ENCODE assay signal across 26 cellular contexts in genomic region chr11:79506734-79507344, GRCh38.
"Had no signal": no experiment of that assay in that cellular context is flagged by ENCODE, and none has a peak within 500 bp of the region (broad histone marks: within the 10 kb centered on the region; RNA-seq: fewer than 3 reads in every experiment).

No MANE protein-coding gene starts in this region.

- H3K27me3 ChIP-seq: esophagus squamous epithelium, neutrophil, pancreas, testis had no signal

- H3K27ac Mint-ChIP-seq: immature natural killer cell; natural killer cell treated with Interleukin-12 subunit alpha and Interleukin-12 subunit beta and Interleukin-15 and Interleukin-18, amount 100 ng/mL, for 72 hours; stimulated activated memory B cell treated with anti-CD40 and anti-IgM and Interleukin-4, amounts not matched to agents 10 μg/mL and 1 μg/mL and 100 μg/mL, for 72 hours; type B pancreatic cell had no signal

- H3K4me1 Mint-ChIP-seq: immature natural killer cell; naive B cell; neural crest cell; stimulated activated memory B cell treated with anti-CD40 and anti-IgM and Interleukin-4, amounts not matched to agents 10 μg/mL and 1 μg/mL and 100 μg/mL, for 72 hours had no signal

- H3K36me3 Mint-ChIP-seq: immature natural killer cell; naive B cell; natural killer cell treated with Interleukin-12 subunit alpha and Interleukin-12 subunit beta and Interleukin-15 and Interleukin-18, amount 100 ng/mL, for 72 hours; stimulated activated memory B cell treated with anti-CD40 and anti-IgM and Interleukin-4, amounts not matched to agents 10 μg/mL and 1 μg/mL and 100 μg/mL, for 72 hours; type B pancreatic cell had no signal

- H3K4me2 ChIP-seq: smooth muscle cell had no signal

- H3K36me3 ChIP-seq: esophagus squamous epithelium, heart right ventricle, lower lobe of right lung, neutrophil, pancreas, tibial artery had no signal

- DNase-seq: dermis blood vessel endothelial cell; effector memory CD4-positive, alpha-beta T cell; esophagus squamous epithelium; foreskin melanocyte; glutamatergic neuron; heart right ventricle; hypothalamus; immature natural killer cell; left ventricle myocardium superior; lower lobe of right lung; naive B cell; pancreas; stimulated activated CD4-positive, alpha-beta T cell treated with anti-CD3 and anti-CD28 coated beads, Interleukin-2, amount 100 ng/mL, for 24 hours; stimulated activated CD4-positive, alpha-beta T cell treated with anti-CD3 and anti-CD28 coated beads, Interleukin-4, amount 100 ng/mL, for 4 hours; stimulated activated naive CD8-positive, alpha-beta T cell treated with anti-CD3 and anti-CD28 coated beads, Interleukin-15, Interleukin-2, amounts not matched to agents 100 U/mL and 50 U/mL, for 24 hours; substantia nigra; testis; tibial artery had no signal

- H3K4me3 Mint-ChIP-seq: immature natural killer cell; naive B cell; natural killer cell treated with Interleukin-12 subunit alpha and Interleukin-12 subunit beta and Interleukin-15 and Interleukin-18, amount 100 ng/mL, for 72 hours; neural crest cell; stimulated activated memory B cell treated with anti-CD40 and anti-IgM and Interleukin-4, amounts not matched to agents 10 μg/mL and 1 μg/mL and 100 μg/mL, for 72 hours; type B pancreatic cell had no signal

- ATAC-seq: heart right ventricle; left ventricle myocardium superior; lower lobe of right lung; natural killer cell treated with Interleukin-12 subunit alpha and Interleukin-12 subunit beta and Interleukin-15 and Interleukin-18, amount 100 ng/mL, for 72 hours; pancreas; sciatic nerve; stimulated activated memory B cell treated with anti-CD40 and anti-IgM and Interleukin-4, amounts not matched to agents 10 μg/mL and 1 μg/mL and 100 μg/mL, for 72 hours; stimulated activated naive CD8-positive, alpha-beta T cell treated with anti-CD3 and anti-CD28 coated beads, Interleukin-15, Interleukin-2, amounts not matched to agents 100 U/mL and 50 U/mL, for 24 hours had no signal

- H3K4me1 ChIP-seq: lower lobe of right lung, pancreas had no signal

- H3K4me3 ChIP-seq: coronary artery, esophagus squamous epithelium, heart right ventricle, lower lobe of right lung, pancreas, smooth muscle cell, testis, tibial artery had no signal

- H3K27me3 Mint-ChIP-seq: natural killer cell treated with Interleukin-12 subunit alpha and Interleukin-12 subunit beta and Interleukin-15 and Interleukin-18, amount 100 ng/mL, for 72 hours; type B pancreatic cell had no signal

- H3K27ac ChIP-seq: coronary artery, esophagus squamous epithelium, heart right ventricle, lower lobe of right lung, neutrophil, pancreas, testis, tibial artery had no signal

- H3K9me3 Mint-ChIP-seq: neural crest cell; stimulated activated memory B cell treated with anti-CD40 and anti-IgM and Interleukin-4, amounts not matched to agents 10 μg/mL and 1 μg/mL and 100 μg/mL, for 72 hours had no signal
